8 cellular contexts compared by ENCODE assay signal in genomic region chr1:147627435-147628110, GRCh38. TPM values are rescaled to one million over a fixed set of nuclear protein-coding genes. Genes with fewer than 3 reads are reported as not detected.
A peak's percentile ranks its signal among the peaks of the same experiment; 100 is the strongest.
DNase-seq lines count a peak whose midpoint lies in the region; ATAC-seq and TF ChIP-seq lines count a peak whose summit lies in the region.

No MANE protein-coding gene starts in this region.

- H3K4me1 Mint-ChIP-seq in CD4-positive, alpha-beta T cell (ENCODE audit: low read depth): peaks cover 45% of the 10 kb centered on the region

- no peak overlapping the region for H3K4me3 ChIP-seq in lower lobe of right lung

- peak; percentile 97 for TF ChIP-seq CTCF in CD4-positive, alpha-beta T cell (IDR thresholded peaks at IDR 0.05)
- TF ChIP-seq CTCF in lower lobe of right lung (IDR thresholded peaks at IDR 0.05): peak; percentile 93

- no peak overlapping the region for H3K27ac ChIP-seq in CD4-positive, alpha-beta T cell (ENCODE audit: low read depth, low read length)
- no peak overlapping the region for H3K27ac ChIP-seq in lower lobe of right lung

- H3K4me3 Mint-ChIP-seq in CD4-positive, alpha-beta T cell: no peak overlapping the region

- peaks cover 25% of the 10 kb centered on the region for H3K36me3 Mint-ChIP-seq in CD4-positive, alpha-beta T cell (ENCODE audit: low read depth)

- POLR2A ChIA-PET in CD4-positive, alpha-beta T cell (lab: Charles Lee): interaction anchor here (0.6 to 2.1 kb wide), 5 partner anchors 9 to 129 kb away, joined by 3 to 7 read pairs (median 3); partner anchors contain the start of gene BCL9

- peak; percentile 23 to 59 (median 36) for DNase-seq in CD4-positive, alpha-beta T cell
- DNase-seq in GM19240 (ENCODE audit: insufficient read length, low spot score): peak; percentile 62
- DNase-seq in NCI-H1417 (lab: John Stamatoyannopoulos, UW): peak; percentile 59 to 80 (median 78)
- peak; percentile 31 to 66 for DNase-seq in dermis microvascular lymphatic vessel endothelial cell (ENCODE audit: low read depth in 2 of 2)
- peak; percentile 75 for DNase-seq in lower lobe of right lung
- peak; percentile 5 to 53 (median 24) for DNase-seq in stimulated activated naive CD4-positive, alpha-beta T cell (lab: John Stamatoyannopoulos, UW)
- DNase-seq in amniotic stem cell (lab: John Stamatoyannopoulos, UW): no peak

- H3K27me3 ChIP-seq in CD4-positive, alpha-beta T cell (ENCODE audit: control insufficient read depth, insufficient read depth, low read length): no peaks in the 10 kb centered on the region
- H3K27me3 ChIP-seq in lower lobe of right lung (ENCODE audit: low read depth): no peaks in the 10 kb centered on the region

- H3K4me1 ChIP-seq in lower lobe of right lung: no peaks in the 10 kb centered on the region

- H3K27ac Mint-ChIP-seq in CD4-positive, alpha-beta T cell: no peak overlapping the region

- intact Hi-C loops in CD4-positive, alpha-beta T cell (cut with DNase I, micrococcal nuclease): loop anchor here (1.0 to 5.0 kb wide), 3 partner anchors 112 to 355 kb away; no protein-coding TSS in a partner anchor
- intact Hi-C loops in lower lobe of right lung (cut with DNase I): loop anchor here (10.0 kb wide), 1 partner anchor 123 kb away; no protein-coding TSS in a partner anchor

- H3K27me3 Mint-ChIP-seq in CD4-positive, alpha-beta T cell: no peaks in the 10 kb centered on the region

- ATAC-seq in CD4-positive, alpha-beta T cell (ENCODE audit: poor library complexity): peak; percentile 72
- ATAC-seq in activated CD4-positive, CD25-positive, alpha-beta regulatory T cell treated with anti-CD3 and anti-CD28 coated beads, Interleukin-2, amount 50 U/mL, for 24 hours: peak; percentile 58 to 63
- peak; percentile 80 to 84 for ATAC-seq in lower lobe of right lung

- CTCF ChIA-PET in CD4-positive, alpha-beta T cell (lab: Charles Lee): interaction anchor here (0.6 to 2.0 kb wide), 17 partner anchors 9 to 266 kb away, joined by 3 to 13 read pairs (median 4); partner anchors contain the start of gene BCL9

- H3K9me3 Mint-ChIP-seq in CD4-positive, alpha-beta T cell: no peaks in the 10 kb centered on the region

- no peaks in the 10 kb centered on the region for H3K9me3 ChIP-seq in CD4-positive, alpha-beta T cell (ENCODE audit: control insufficient read depth, low read length)
- H3K9me3 ChIP-seq in lower lobe of right lung: no peaks in the 10 kb centered on the region

- peaks cover 10% of the 10 kb centered on the region for H3K36me3 ChIP-seq in lower lobe of right lung

RNA-seq across cellular contexts. Expression of gene ACP6, which starts 42.8 kb away (rescaled TPM):
- total RNA-seq in CD4-positive, alpha-beta T cell: 1 to 10 TPM; 4.6 to 6.9 TPM
- 2.4 and 3.5 TPM in 2 replicates for total RNA-seq in dermis microvascular lymphatic vessel endothelial cell
- total RNA-seq in lower lobe of right lung: 16.4 TPM
